24 cellular contexts compared by ENCODE assay signal in the genomic region with DNA sequence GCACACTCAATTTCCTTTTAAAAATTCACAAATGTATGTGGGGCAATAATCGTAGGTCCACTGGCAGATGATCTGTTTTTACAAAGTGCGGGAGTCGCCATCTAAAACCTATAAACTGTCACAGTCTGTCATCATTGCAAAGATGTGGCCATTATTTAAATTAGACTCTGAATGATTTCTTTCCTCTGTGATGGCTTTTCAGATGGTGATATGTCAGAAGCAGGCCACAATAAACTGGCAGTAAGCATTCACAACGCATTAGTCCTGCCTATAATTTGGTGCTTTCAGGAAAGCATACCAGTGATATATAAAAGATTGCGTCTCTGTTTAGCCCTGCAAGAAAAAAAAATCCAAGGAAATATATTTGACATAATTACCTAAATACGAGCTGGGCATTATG.
"Had no signal": no experiment of that assay in that cellular context is flagged by ENCODE, and none has a peak within 500 bp of the region (broad histone marks: within the 10 kb centered on the region; RNA-seq: fewer than 3 reads in every experiment).

No MANE protein-coding gene starts in this region.

- H3K27me3 ChIP-seq: stomach, suprapubic skin, testis, thyroid gland, tibial artery, tibial nerve, upper lobe of left lung, upper lobe of right lung, uterus, vagina had no signal

- H3K9me3 ChIP-seq: stomach, suprapubic skin, testis, thoracic aorta, thyroid gland, tibial artery, tibial nerve, transverse colon, upper lobe of left lung, upper lobe of right lung, uterus, vagina had no signal

- DNase-seq: stimulated activated CD4-positive, alpha-beta T cell treated with anti-CD3 and anti-CD28 coated beads, Interleukin-2, amount 100 ng/mL, for 48 hours; stimulated activated CD4-positive, alpha-beta T cell treated with anti-CD3 and anti-CD28 coated beads, Interleukin-4, amount 100 ng/mL, for 1 hour; stimulated activated CD4-positive, alpha-beta T cell treated with anti-CD3 and anti-CD28 coated beads, Interleukin-4, amount 100 ng/mL, for 24 hours; stimulated activated CD4-positive, alpha-beta T cell treated with anti-CD3 and anti-CD28 coated beads, Interleukin-4, amount 100 ng/mL, for 4 hours; stimulated activated CD8-positive, alpha-beta memory T cell treated with anti-CD3 and anti-CD28 coated beads, Interleukin-4, amount 100 ng/mL, for 48 hours; stimulated activated naive B cell treated with anti-CD40 and anti-IgM and Interleukin-4, amounts not matched to agents 10 μg/mL and 1 μg/mL and 100 μg/mL, for 72 hours; stimulated activated naive CD4-positive, alpha-beta T cell; stimulated activated naive CD4-positive, alpha-beta T cell treated with Interleukin-2 at 50 U/mL for 16 hours; stimulated activated naive CD8-positive, alpha-beta T cell treated with anti-CD3 and anti-CD28 coated beads, Interleukin-15, amount 100 ng/mL, for 72 hours; stimulated activated naive CD8-positive, alpha-beta T cell treated with anti-CD3 and anti-CD28 coated beads, Interleukin-15, Interleukin-2, amounts not matched to agents 100 U/mL and 50 U/mL, for 24 hours; stomach; substantia nigra; testis; thyroid gland; tibial artery; transverse colon; trophoblast cell; upper lobe of left lung; upper lobe of right lung; uterus had no signal

- H3K27ac ChIP-seq: stomach, suprapubic skin, testis, thoracic aorta, thyroid gland, tibial artery, tibial nerve, transverse colon, upper lobe of left lung, upper lobe of right lung, uterus, vagina had no signal

- H3K4me1 ChIP-seq: stomach, testis, thyroid gland, tibial artery, transverse colon, upper lobe of left lung, upper lobe of right lung, uterus, vagina had no signal

- H3K36me3 ChIP-seq: stomach, suprapubic skin, thoracic aorta, thyroid gland, tibial artery, tibial nerve, transverse colon, upper lobe of left lung, upper lobe of right lung, uterus, vagina had no signal

- H3K4me3 ChIP-seq: stomach, suprapubic skin, testis, thoracic aorta, thyroid gland, tibial artery, tibial nerve, transverse colon, upper lobe of left lung, upper lobe of right lung, uterus, vagina had no signal
